ENCODE assay signal across 1 cellular context in genomic region chr11:117831661-117832415, GRCh38.
TF ChIP-seq lines count a peak whose summit lies in the region.

No MANE protein-coding gene starts in this region.

TF ChIP-seq in HepG2, 621 proteins besides CTCF, POLR2A, EP300 and RAD21:
- TF ChIP-seq SUZ12 (IDR thresholded peaks at IDR 0.05; ENCODE audit: low read depth, low read length) (no peak), GZF1 (CRISPR knock-in tag; IDR thresholded peaks at IDR 0.05) (no peak), HMG20A (CRISPR knock-in tag; IDR thresholded peaks at IDR 0.05; ENCODE audit: borderline replicate concordance) (no peak), ZNF660 (CRISPR knock-in tag; IDR thresholded peaks at IDR 0.05; ENCODE audit: borderline replicate concordance, low read depth) (no peak), HES4 (CRISPR knock-in tag; IDR thresholded peaks at IDR 0.05; ENCODE audit: borderline replicate concordance) (no peak), ZNF775 (CRISPR knock-in tag; IDR thresholded peaks at IDR 0.05; ENCODE audit: borderline replicate concordance) (no peak), CBFB (CRISPR knock-in tag; IDR thresholded peaks at IDR 0.05) (no peak)
